In the genomic region with DNA sequence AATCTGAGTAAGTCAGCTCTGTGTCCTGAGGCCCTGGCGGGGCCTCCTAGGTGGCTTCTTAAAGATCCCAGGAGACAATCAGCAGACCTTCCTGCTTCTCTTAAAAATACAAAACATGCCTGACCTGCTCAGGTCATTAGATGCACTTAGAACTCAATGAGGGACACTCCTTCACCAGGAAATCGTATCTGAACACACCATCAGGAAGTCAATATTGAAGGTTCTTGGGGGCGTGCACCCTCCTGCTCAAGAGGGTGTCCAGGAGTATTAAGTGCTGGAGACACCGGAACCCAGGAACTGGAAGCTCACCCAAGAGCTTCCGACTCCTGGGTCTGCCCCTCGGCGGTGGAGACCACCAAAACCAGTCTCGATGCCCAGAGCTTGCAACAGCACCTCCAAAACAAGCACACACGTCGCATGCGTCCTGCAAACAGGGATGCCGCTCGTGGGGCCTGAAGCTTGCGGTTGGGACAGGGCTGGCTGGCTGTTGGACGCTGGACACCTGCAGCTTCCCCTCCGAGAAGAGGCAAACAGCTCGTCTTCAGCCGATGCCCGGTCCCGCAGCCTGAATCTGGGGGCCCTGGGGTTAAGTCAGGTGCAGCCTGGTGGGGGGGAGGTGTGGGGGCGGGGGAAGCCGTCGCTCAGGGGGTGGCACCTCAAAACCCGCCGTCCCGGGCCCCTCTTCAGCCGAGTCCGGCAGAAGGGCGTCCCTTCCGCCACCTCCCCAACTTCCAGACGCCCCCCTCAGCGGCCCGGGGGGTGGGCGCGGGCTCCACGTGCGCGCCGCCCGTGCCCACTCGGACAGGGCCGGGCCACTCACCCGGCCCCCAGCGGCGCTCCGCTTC, we compare ENCODE assay signal across 8 cellular contexts. TPM values are rescaled to one million over a fixed set of nuclear protein-coding genes. Genes with fewer than 3 reads are reported as not detected.
DNase-seq lines count a peak whose midpoint lies in the region; ATAC-seq and TF ChIP-seq lines count a peak whose summit lies in the region.

No MANE protein-coding gene starts in this region.

- no peak overlapping the region for H3K27ac Mint-ChIP-seq in mesothelial cell of epicardium

- H3K36me3 ChIP-seq in BLaER1: peaks cover 32% of the 10 kb centered on the region
- no peaks in the 10 kb centered on the region for H3K36me3 ChIP-seq in HUES64 (ENCODE audit: insufficient read depth, low read length)

- H3K4me1 ChIP-seq in BLaER1: peaks cover 30% of the 10 kb centered on the region
- peaks cover 18% of the 10 kb centered on the region; the same call in 1 of the 2 replicates for H3K4me1 ChIP-seq in HUES64 (ENCODE audit: insufficient read depth, low read length)

- peaks cover 8% of the 10 kb centered on the region for H3K4me1 Mint-ChIP-seq in mesothelial cell of epicardium

- peaks cover 21% of the 10 kb centered on the region for H3K9me3 Mint-ChIP-seq in mesothelial cell of epicardium

- peak overlapping the region; percentile 87 for H3K9ac ChIP-seq in BLaER1
- H3K9ac ChIP-seq in HUES64 (ENCODE audit: low read depth, low read length): peak overlapping the region; percentile 68

- H3K27me3 Mint-ChIP-seq in mesothelial cell of epicardium (ENCODE audit: low read depth): peaks cover 43% of the 10 kb centered on the region

- 16% methylated on average over 44 of the region's 46 CpGs for WGBS in HUES64

- TF ChIP-seq CTCF in mesothelial cell of epicardium (IDR thresholded peaks at IDR 0.05; ENCODE audit: unreplicated experiment): no peak

- ATAC-seq in GM18909 (IDR thresholded peaks at IDR 0.05; ENCODE audit: poor library complexity, unreplicated experiment): peak; percentile 21

- peak; percentile 41 to 45 for DNase-seq in T47D (ENCODE audit: low read depth in 1 of 2, low spot score in 1 of 2)
- DNase-seq in mesothelial cell of epicardium (ENCODE audit: low spot score in 2 of 2, unreplicated experiment in 2 of 2): peak in 1 of 2 experiments; percentile 39
- DNase-seq in Ammon's horn (ENCODE audit: low spot score): no peak
- no peak for DNase-seq in T-helper 1 cell
- no peak for DNase-seq in NCI-H1436 treated with DMSO at 0.1 percent for 48 hours (lab: John Stamatoyannopoulos, UW)

- in situ Hi-C loops in T47D (cut with HindIII; ENCODE audit: low pct_unique_long_range_greater_than_20kb, low sequenced_read_pairs): no loop called here

- peak overlapping the region; percentile 63 for H3K4me3 Mint-ChIP-seq in mesothelial cell of epicardium

- peaks cover 8% of the 10 kb centered on the region for H3K36me3 Mint-ChIP-seq in mesothelial cell of epicardium

- H3K27me3 ChIP-seq in BLaER1: no peaks in the 10 kb centered on the region
- H3K27me3 ChIP-seq in HUES64 (ENCODE audit: insufficient read depth, low read length): peaks cover 29% of the 10 kb centered on the region

- H3K27ac ChIP-seq in BLaER1 (peak overlapping the region; percentile 91), HUES64 (ENCODE audit: low read depth, low read length) (no peak overlapping the region)

- no peaks in the 10 kb centered on the region for H4K20me1 ChIP-seq in BLaER1

- peaks cover 35% of the 10 kb centered on the region for H3K9me3 ChIP-seq in BLaER1
- no peaks in the 10 kb centered on the region for H3K9me3 ChIP-seq in HUES64 (ENCODE audit: insufficient read depth, low read depth, low read length)

- peak overlapping the region; percentile 92 for H3K4me3 ChIP-seq in BLaER1
- peak overlapping the region; percentile 62 for H3K4me3 ChIP-seq in HUES64 (ENCODE audit: low read length)

- H3K4me2 ChIP-seq in BLaER1: peak overlapping the region; percentile 92

RNA-seq across cellular contexts. Expression of a gene that starts 0.7 kb away (rescaled TPM):
- polyA plus RNA-seq in HUES64 (2013, experiment 1 of 2): 4.4 TPM
- polyA plus RNA-seq in HUES64 (2013, experiment 2 of 2): 3.8 TPM
- total RNA-seq in mesothelial cell of epicardium: 5.4 to 6.1 TPM (median 5.7 TPM) in 3 replicates

Comparison
In these comparisons a context has a peak if more than half of its experiments do, and no peak if none do; other contexts are left out.
1. DNase-seq: peak in T47D (2 of 2); none in Ammon's horn (single experiment), T-helper 1 cell (0 of 5) and NCI-H1436 treated with DMSO at 0.1 percent for 48 hours (single experiment).